Comparison of ENCODE assay signal across 2 cellular contexts in genomic region chr2:43139996-43140621, GRCh38.
TF ChIP-seq lines count a peak whose summit lies in the region.

No MANE protein-coding gene starts in this region.

TF ChIP-seq in GM12878, 131 proteins besides CTCF, POLR2A, EP300 and RAD21 (continued from another document):
- TF ChIP-seq BCL3 (IDR thresholded peaks at IDR 0.05; ENCODE audit: borderline replicate concordance, insufficient read depth, low read depth, low read length, poor library complexity, severe bottlenecking) = peak; percentile 27
- TF ChIP-seq NFIC (IDR thresholded peaks at IDR 0.05; ENCODE audit: low read depth, low read length) = peak; percentile 50; the same call in 1 of the 2 replicates
- no peak for TF ChIP-seq HDGF (IDR thresholded peaks at IDR 0.05)
- TF ChIP-seq ATF7 (IDR thresholded peaks at IDR 0.05; ENCODE audit: low read depth) = peak; percentile 68
- TF ChIP-seq CUX1 (IDR thresholded peaks at IDR 0.05; ENCODE audit: insufficient replicate concordance, low read depth, low read length) = no peak

TF ChIP-seq in liver, 16 proteins besides CTCF, POLR2A, EP300 and RAD21 (continued from another document):
- TF ChIP-seq, protein P1, sequence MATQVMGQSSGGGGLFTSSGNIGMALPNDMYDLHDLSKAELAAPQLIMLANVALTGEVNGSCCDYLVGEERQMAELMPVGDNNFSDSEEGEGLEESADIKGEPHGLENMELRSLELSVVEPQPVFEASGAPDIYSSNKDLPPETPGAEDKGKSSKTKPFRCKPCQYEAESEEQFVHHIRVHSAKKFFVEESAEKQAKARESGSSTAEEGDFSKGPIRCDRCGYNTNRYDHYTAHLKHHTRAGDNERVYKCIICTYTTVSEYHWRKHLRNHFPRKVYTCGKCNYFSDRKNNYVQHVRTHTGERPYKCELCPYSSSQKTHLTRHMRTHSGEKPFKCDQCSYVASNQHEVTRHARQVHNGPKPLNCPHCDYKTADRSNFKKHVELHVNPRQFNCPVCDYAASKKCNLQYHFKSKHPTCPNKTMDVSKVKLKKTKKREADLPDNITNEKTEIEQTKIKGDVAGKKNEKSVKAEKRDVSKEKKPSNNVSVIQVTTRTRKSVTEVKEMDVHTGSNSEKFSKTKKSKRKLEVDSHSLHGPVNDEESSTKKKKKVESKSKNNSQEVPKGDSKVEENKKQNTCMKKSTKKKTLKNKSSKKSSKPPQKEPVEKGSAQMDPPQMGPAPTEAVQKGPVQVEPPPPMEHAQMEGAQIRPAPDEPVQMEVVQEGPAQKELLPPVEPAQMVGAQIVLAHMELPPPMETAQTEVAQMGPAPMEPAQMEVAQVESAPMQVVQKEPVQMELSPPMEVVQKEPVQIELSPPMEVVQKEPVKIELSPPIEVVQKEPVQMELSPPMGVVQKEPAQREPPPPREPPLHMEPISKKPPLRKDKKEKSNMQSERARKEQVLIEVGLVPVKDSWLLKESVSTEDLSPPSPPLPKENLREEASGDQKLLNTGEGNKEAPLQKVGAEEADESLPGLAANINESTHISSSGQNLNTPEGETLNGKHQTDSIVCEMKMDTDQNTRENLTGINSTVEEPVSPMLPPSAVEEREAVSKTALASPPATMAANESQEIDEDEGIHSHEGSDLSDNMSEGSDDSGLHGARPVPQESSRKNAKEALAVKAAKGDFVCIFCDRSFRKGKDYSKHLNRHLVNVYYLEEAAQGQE (IDR thresholded peaks at IDR 0.05) = peak; percentile 12
- no peak for TF ChIP-seq TAF1 (conservative IDR thresholded peaks at IDR 0.05)
- TF ChIP-seq RXRA (IDR thresholded peaks at IDR 0.05) = peak; percentile 46 to 80
- TF ChIP-seq, protein P2, sequence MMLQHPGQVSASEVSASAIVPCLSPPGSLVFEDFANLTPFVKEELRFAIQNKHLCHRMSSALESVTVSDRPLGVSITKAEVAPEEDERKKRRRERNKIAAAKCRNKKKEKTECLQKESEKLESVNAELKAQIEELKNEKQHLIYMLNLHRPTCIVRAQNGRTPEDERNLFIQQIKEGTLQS (IDR thresholded peaks at IDR 0.05) = no peak
- no peak for TF ChIP-seq GABPA (IDR thresholded peaks at IDR 0.05 in 1 of 2, conservative IDR thresholded peaks at IDR 0.05 in 1 of 2)
- TF ChIP-seq, protein P3, sequence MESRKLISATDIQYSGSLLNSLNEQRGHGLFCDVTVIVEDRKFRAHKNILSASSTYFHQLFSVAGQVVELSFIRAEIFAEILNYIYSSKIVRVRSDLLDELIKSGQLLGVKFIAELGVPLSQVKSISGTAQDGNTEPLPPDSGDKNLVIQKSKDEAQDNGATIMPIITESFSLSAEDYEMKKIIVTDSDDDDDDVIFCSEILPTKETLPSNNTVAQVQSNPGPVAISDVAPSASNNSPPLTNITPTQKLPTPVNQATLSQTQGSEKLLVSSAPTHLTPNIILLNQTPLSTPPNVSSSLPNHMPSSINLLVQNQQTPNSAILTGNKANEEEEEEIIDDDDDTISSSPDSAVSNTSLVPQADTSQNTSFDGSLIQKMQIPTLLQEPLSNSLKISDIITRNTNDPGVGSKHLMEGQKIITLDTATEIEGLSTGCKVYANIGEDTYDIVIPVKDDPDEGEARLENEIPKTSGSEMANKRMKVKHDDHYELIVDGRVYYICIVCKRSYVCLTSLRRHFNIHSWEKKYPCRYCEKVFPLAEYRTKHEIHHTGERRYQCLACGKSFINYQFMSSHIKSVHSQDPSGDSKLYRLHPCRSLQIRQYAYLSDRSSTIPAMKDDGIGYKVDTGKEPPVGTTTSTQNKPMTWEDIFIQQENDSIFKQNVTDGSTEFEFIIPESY (IDR thresholded peaks at IDR 0.05) = no peak
- no peak for TF ChIP-seq HNF4A (conservative IDR thresholded peaks at IDR 0.05)
